ENCODE assay signal across 10 cellular contexts in genomic region chr7:16345979-16346958, GRCh38.
DNase-seq lines count a peak whose midpoint lies in the region; ATAC-seq, FAIRE-seq and TF ChIP-seq lines count a peak whose summit lies in the region.
"Had no signal": no experiment of that assay in that cellular context is flagged by ENCODE, and none has a peak within 500 bp of the region (broad histone marks: within the 10 kb centered on the region; RNA-seq: fewer than 3 reads in every experiment).

No MANE protein-coding gene starts in this region.

- POLR2A ChIA-PET in PC-3 (lab: Charles Lee; ENCODE audit: unreplicated experiment), result interaction anchor here (0.6 to 0.8 kb wide), 4 partner anchors 74 to 455 kb away, joined by 3 to 7 read pairs (median 4); partner anchors contain the start of gene CRPPA

- DNase-seq in EL (peak; percentile 91), HFFc6 (peak; percentile 73), PC-3 (peak; percentile 88), islet precursor cell (peak; percentile 59), thyroid gland (no peak), T-helper 17 cell (no peak), kidney (no peak)
- DNase-seq in stimulated activated CD4-positive, alpha-beta T cell treated with anti-CD3 and anti-CD28 coated beads, Interleukin-4, amount 100 ng/mL, for 1 hour, result no peak

- H3K4me3 Mint-ChIP-seq in HFFc6 (peak overlapping the region; percentile 28), T-helper 17 cell (no peak overlapping the region)

- peaks cover 30% of the 10 kb centered on the region for H3K4me1 Mint-ChIP-seq in HFFc6 (ENCODE audit: low read depth)
- H3K4me1 Mint-ChIP-seq in T-helper 17 cell, result no peaks in the 10 kb centered on the region

- peak overlapping the region; percentile 39 for H3K27ac ChIP-seq in PC-3 (ENCODE audit: low read length)
- no peak overlapping the region for H3K27ac ChIP-seq in thyroid gland
- H3K27ac ChIP-seq in kidney (ENCODE audit: low read depth in 2 of 2, low read length in 2 of 2), result no peak overlapping the region
- H3K27ac ChIP-seq: ascending aorta, prostate gland had no signal

- CTCF ChIA-PET in PC-3 (lab: Charles Lee), result no interaction called here

- TF ChIP-seq CTCF in HFFc6 (IDR thresholded peaks at IDR 0.05), result no peak
- TF ChIP-seq CTCF in PC-3 (conservative IDR thresholded peaks at IDR 0.05; ENCODE audit: low read depth, low read length), result no peak
- TF ChIP-seq CTCF in thyroid gland (IDR thresholded peaks at IDR 0.05), result no peak
- no peak for TF ChIP-seq CTCF in kidney (IDR thresholded peaks at IDR 0.05; ENCODE audit: borderline replicate concordance, extremely low read depth, insufficient read depth)

- no peak for TF ChIP-seq POLR2A in thyroid gland (IDR thresholded peaks at IDR 0.05)

- H3K4me1 ChIP-seq in PC-3 (ENCODE audit: insufficient read depth, low read length) (peaks cover 29% of the 10 kb centered on the region), thyroid gland (no peaks in the 10 kb centered on the region), kidney (ENCODE audit: control insufficient read depth in 1 of 2, insufficient read depth in 1 of 2, low read depth in 1 of 2, low read length in 2 of 2) (no peaks in the 10 kb centered on the region)
- H3K4me1 ChIP-seq: ascending aorta, prostate gland had no signal

- peaks cover 7% of the 10 kb centered on the region for H3F3A ChIP-seq in PC-3 (ENCODE audit: low read length, unreplicated experiment)

- no TSS peak for BruUV-seq in PC-3 (replicated peaks; lab: Mats Ljungman, UMichigan)

- peaks cover 12% of the 10 kb centered on the region for H3K36me3 Mint-ChIP-seq in HFFc6 (ENCODE audit: low read depth)
- peaks cover 3% of the 10 kb centered on the region for H3K36me3 Mint-ChIP-seq in T-helper 17 cell (ENCODE audit: low read depth)

- H3K27me3 ChIP-seq in PC-3 (ENCODE audit: low read length) (no peaks in the 10 kb centered on the region), thyroid gland (no peaks in the 10 kb centered on the region)
- H3K27me3 ChIP-seq: ascending aorta had no signal

- peak overlapping the region; percentile 63 for H3K4me2 ChIP-seq in PC-3 (ENCODE audit: low read length)

- no peaks in the 10 kb centered on the region for H3K36me3 ChIP-seq in PC-3 (ENCODE audit: low read depth, low read length)
- no peaks in the 10 kb centered on the region for H3K36me3 ChIP-seq in thyroid gland
- no peaks in the 10 kb centered on the region for H3K36me3 ChIP-seq in kidney (ENCODE audit: control insufficient read depth in 1 of 2, insufficient read depth in 2 of 2, low read length in 2 of 2)
- H3K36me3 ChIP-seq: ascending aorta, prostate gland had no signal

- WGBS in thyroid gland, 2 donors, result 58 to 65% methylated on average over 5 of the region's 5 CpGs

- intact Hi-C loops in PC-3 (cut with micrococcal nuclease) (loop anchor here (1.0 to 5.0 kb wide), 4 partner anchors 27 to 219 kb away; partner anchors contain the start of gene CRPPA), thyroid gland (cut with DNase I) (no loop called here), kidney (cut with DNase I) (no loop called here)

- peaks cover 22% of the 10 kb centered on the region for H3K9me3 Mint-ChIP-seq in HFFc6

- H3K9ac ChIP-seq in PC-3 (ENCODE audit: low read length) (no peak overlapping the region), kidney (ENCODE audit: low read length in 2 of 2) (no peak overlapping the region)

- no peak overlapping the region for H2AFZ ChIP-seq in PC-3 (ENCODE audit: low read length)

- H4K20me1 ChIP-seq in PC-3 (ENCODE audit: low read length), result no peaks in the 10 kb centered on the region

- H3K79me2 ChIP-seq in PC-3 (ENCODE audit: low read length), result no peaks in the 10 kb centered on the region

- no peaks in the 10 kb centered on the region for H3K9me2 ChIP-seq in PC-3 (replicated peaks; ENCODE audit: low read length)

- H3K4me3 ChIP-seq in PC-3 (ENCODE audit: low read length), result no peak overlapping the region; the same call in 1 of the 2 replicates
- H3K4me3 ChIP-seq in thyroid gland (replicated peaks in 1 of 3), result no peak overlapping the region
- no peak overlapping the region for H3K4me3 ChIP-seq in kidney (ENCODE audit: low read length in 2 of 2)
- H3K4me3 ChIP-seq: ascending aorta, prostate gland had no signal

- no peak for FAIRE-seq in kidney (lab: Jason Lieb, UNC)

- peak overlapping the region; percentile 53; the same call in 1 of the 2 replicates for H3K27ac Mint-ChIP-seq in HFFc6
- H3K27ac Mint-ChIP-seq in T-helper 17 cell, result no peak overlapping the region

- H3K9me3 ChIP-seq in PC-3 (ENCODE audit: low read length) (no peaks in the 10 kb centered on the region), thyroid gland (no peaks in the 10 kb centered on the region), T-helper 17 cell (ENCODE audit: control insufficient read depth, low read length, poor library complexity, severe bottlenecking) (no peaks in the 10 kb centered on the region), kidney (ENCODE audit: control insufficient read depth in 1 of 2, low read length in 2 of 2) (peaks cover 5 to 6% of the 10 kb centered on the region in 2 donors)
- H3K9me3 ChIP-seq: prostate gland had no signal

- H3K27me3 Mint-ChIP-seq in HFFc6 (ENCODE audit: insufficient read depth), result no peaks in the 10 kb centered on the region; the same call in 1 of the 2 replicates
- H3K27me3 Mint-ChIP-seq in T-helper 17 cell, result no peaks in the 10 kb centered on the region

- ATAC-seq in PC-3 (peak; percentile 91), T-helper 17 cell (no peak)

Comparison
In these comparisons a context has a peak if more than half of its experiments do, and no peak if none do; other contexts are left out.
1. DNase-seq: peak in EL (single experiment), HFFc6 (single experiment), PC-3 (single experiment) and islet precursor cell (single experiment); none in thyroid gland (0 of 2), T-helper 17 cell (0 of 3), stimulated activated CD4-positive, alpha-beta T cell treated with anti-CD3 and anti-CD28 coated beads, Interleukin-4, amount 100 ng/mL, for 1 hour (single experiment) and kidney (single experiment).